In the genomic region with DNA sequence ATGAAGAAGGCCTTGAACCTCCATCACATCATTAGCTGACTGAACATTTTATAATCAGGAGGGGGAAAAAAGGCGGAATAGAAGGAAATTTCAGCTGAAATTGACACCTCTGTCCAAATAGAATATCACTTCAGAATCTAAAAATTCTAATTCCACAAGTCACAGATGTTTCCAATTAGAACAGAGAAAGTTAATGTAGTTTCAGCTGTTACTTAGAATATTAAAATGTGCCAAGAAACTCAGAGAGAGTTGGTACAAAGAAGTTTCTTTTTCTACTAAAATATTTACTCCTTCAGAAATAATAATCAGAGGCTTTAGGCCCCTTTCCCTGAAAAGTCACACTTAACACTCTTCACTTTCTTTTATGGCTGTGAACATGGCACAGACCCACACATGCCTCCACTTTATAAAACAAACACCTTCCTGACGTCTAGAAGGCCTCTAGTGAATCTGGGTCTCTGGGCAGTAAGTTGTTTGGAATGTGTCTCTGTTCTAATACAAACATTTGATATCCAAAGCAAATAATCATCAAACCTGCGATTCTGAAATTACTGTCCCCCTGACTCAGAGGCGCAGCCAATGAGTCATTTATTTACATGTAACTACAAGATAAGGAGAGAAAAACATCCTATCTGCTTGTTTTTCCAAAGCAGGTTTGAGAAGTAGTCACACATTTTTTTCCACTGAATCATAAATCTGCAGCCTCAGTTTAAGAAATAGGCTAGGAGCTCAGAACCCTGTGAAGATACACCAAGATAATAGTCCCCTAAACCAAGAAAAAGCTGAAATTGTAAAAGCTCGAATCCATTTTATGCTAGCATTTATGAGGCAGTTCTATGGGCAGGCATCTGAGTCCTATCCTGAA, we compare ENCODE assay signal across 8 cellular contexts.
DNase-seq lines count a peak whose midpoint lies in the region; ATAC-seq and TF ChIP-seq lines count a peak whose summit lies in the region.

No MANE protein-coding gene starts in this region.

- H3K36me3 ChIP-seq in heart left ventricle, result no peaks in the 10 kb centered on the region

- 60 to 74% (median 66%) methylated on average over 5 of the region's 5 CpGs for WGBS in heart left ventricle, 4 donors

- no peaks in the 10 kb centered on the region for H3K27me3 Mint-ChIP-seq in activated CD8-positive, alpha-beta T cell treated with anti-CD3 and anti-CD28 coated beads, Interleukin-2, amount 10 ng/mL, durations not matched to agents 7 days and 5 days (ENCODE audit: low read depth)

- no peaks in the 10 kb centered on the region for H3K4me1 Mint-ChIP-seq in activated CD8-positive, alpha-beta T cell treated with anti-CD3 and anti-CD28 coated beads, Interleukin-2, amount 10 ng/mL, durations not matched to agents 7 days and 5 days (ENCODE audit: low read depth)

- intact Hi-C loops in heart left ventricle (cut with DNase I), result loop anchor here in 2 of 10 donors (5.0 to 10.0 kb wide), 2 partner anchors 47 to 61 kb away; no protein-coding TSS in a partner anchor

- peaks cover 0 to 37% (median 20%) of the 10 kb centered on the region in 12 donors for H3K4me1 ChIP-seq in heart left ventricle

- H3K27me3 ChIP-seq in heart left ventricle, result no peaks in the 10 kb centered on the region

- POLR2A ChIA-PET in activated CD8-positive, alpha-beta T cell treated with anti-CD3 and anti-CD28 coated beads, Interleukin-2, amount 10 ng/mL, durations not matched to agents 7 days and 5 days (lab: Charles Lee), result no interaction called here

- no peak for TF ChIP-seq POLR2A in heart left ventricle (IDR thresholded peaks at IDR 0.05)

- no peaks in the 10 kb centered on the region for H3K36me3 Mint-ChIP-seq in activated CD8-positive, alpha-beta T cell treated with anti-CD3 and anti-CD28 coated beads, Interleukin-2, amount 10 ng/mL, durations not matched to agents 7 days and 5 days (ENCODE audit: low read depth)

- peaks cover 0 to 18% (median 0%) of the 10 kb centered on the region in 12 donors for H3K9me3 ChIP-seq in heart left ventricle

- H3K4me3 ChIP-seq in heart left ventricle, result no peak overlapping the region
- no peak overlapping the region for H3K4me3 ChIP-seq in skin epidermis

- no peak for TF ChIP-seq CTCF in heart left ventricle (IDR thresholded peaks at IDR 0.05)

- CTCF ChIA-PET in activated CD8-positive, alpha-beta T cell treated with anti-CD3 and anti-CD28 coated beads, Interleukin-2, amount 10 ng/mL, durations not matched to agents 7 days and 5 days (lab: Charles Lee), result interaction anchor here (2.0 kb wide), 1 partner anchor 84 kb away, joined by 4 read pairs; no protein-coding TSS in a partner anchor

- peak overlapping the region in 9 of 12 donors; percentile 0 to 55 (median 27) for H3K27ac ChIP-seq in heart left ventricle
- peak overlapping the region in 12 of 21 experiments; percentile 9 to 70 (median 54) for H3K27ac ChIP-seq in skin epidermis
- H3K27ac ChIP-seq in substantia nigra (ENCODE audit: low read depth, low read length, poor library complexity, severe bottlenecking), result no peak overlapping the region

- H3K27ac Mint-ChIP-seq in activated CD8-positive, alpha-beta T cell treated with anti-CD3 and anti-CD28 coated beads, Interleukin-2, amount 10 ng/mL, durations not matched to agents 7 days and 5 days, result no peak overlapping the region

- DNase-seq in HS-27A (ENCODE audit: low read depth) (peak; percentile 95), T1000 (lab: John Stamatoyannopoulos, UW) (peak; percentile 69), heart left ventricle (no peak), substantia nigra (lab: John Stamatoyannopoulos, UW) (no peak), NCI-H526 treated with DMSO at 0.1 percent for 48 hours (lab: John Stamatoyannopoulos, UW) (no peak)
- DNase-seq in activated CD8-positive, alpha-beta T cell treated with anti-CD3 and anti-CD28 coated beads, Interleukin-2, amount 10 ng/mL, durations not matched to agents 7 days and 5 days, result no peak

- H3K9me3 Mint-ChIP-seq in activated CD8-positive, alpha-beta T cell treated with anti-CD3 and anti-CD28 coated beads, Interleukin-2, amount 10 ng/mL, durations not matched to agents 7 days and 5 days (ENCODE audit: insufficient read depth), result no peaks in the 10 kb centered on the region

- peak; percentile 38 to 85 (median 48) for ATAC-seq in heart left ventricle
- no peak for ATAC-seq in activated CD8-positive, alpha-beta T cell treated with anti-CD3 and anti-CD28 coated beads, Interleukin-2, amount 10 ng/mL, durations not matched to agents 7 days and 5 days
- no peak for ATAC-seq in GM21529 (IDR thresholded peaks at IDR 0.05; ENCODE audit: unreplicated experiment)

- H3K4me3 Mint-ChIP-seq in activated CD8-positive, alpha-beta T cell treated with anti-CD3 and anti-CD28 coated beads, Interleukin-2, amount 10 ng/mL, durations not matched to agents 7 days and 5 days, result no peak overlapping the region

Comparison
In these comparisons a context has a peak if more than half of its experiments do, and no peak if none do; other contexts are left out.
1. DNase-seq: peak in HS-27A (single experiment) and T1000 (single experiment); none in heart left ventricle (0 of 5), activated CD8-positive, alpha-beta T cell treated with anti-CD3 and anti-CD28 coated beads, Interleukin-2, amount 10 ng/mL, durations not matched to agents 7 days and 5 days (single experiment), substantia nigra (0 of 49) and NCI-H526 treated with DMSO at 0.1 percent for 48 hours (single experiment).
2. ATAC-seq: peak in heart left ventricle (4 of 4); none in activated CD8-positive, alpha-beta T cell treated with anti-CD3 and anti-CD28 coated beads, Interleukin-2, amount 10 ng/mL, durations not matched to agents 7 days and 5 days (single experiment) and GM21529 (single experiment).